ENCODE assay signal across 26 cellular contexts in genomic region chr11:97764605-97765004, GRCh38.
DNase-seq lines count a peak whose midpoint lies in the region; TF ChIP-seq lines count a peak whose summit lies in the region.
"Had no signal": no experiment of that assay in that cellular context is flagged by ENCODE, and none has a peak within 500 bp of the region (broad histone marks: within the 10 kb centered on the region; RNA-seq: fewer than 3 reads in every experiment).

No MANE protein-coding gene starts in this region.

- no peak overlapping the region for H2BK20ac ChIP-seq in H9 (ENCODE audit: low read depth, low read length, poor library complexity, severe bottlenecking)

- no peak overlapping the region for H3K23ac ChIP-seq in H9 (ENCODE audit: insufficient read length, low read depth, low read length)

- no peak for TF ChIP-seq POLR2A in transverse colon (IDR thresholded peaks at IDR 0.05)

- intact Hi-C loops in transverse colon (cut with DNase I; ENCODE audit: low total_unique reads): no loop called here

- H3K79me2 ChIP-seq in H9 (ENCODE audit: insufficient read depth, low read length): no peaks in the 10 kb centered on the region

- H3K27me3 ChIP-seq in H9 (ENCODE audit: insufficient read depth, low read length): no peaks in the 10 kb centered on the region
- no peaks in the 10 kb centered on the region for H3K27me3 ChIP-seq in HUES64 (ENCODE audit: insufficient read depth, low read length)
- H3K27me3 ChIP-seq in iPS-18a (ENCODE audit: control insufficient read depth, insufficient read depth, low read length): no peaks in the 10 kb centered on the region
- no peaks in the 10 kb centered on the region for H3K27me3 ChIP-seq in transverse colon

- H3K27ac ChIP-seq in H9 (ENCODE audit: insufficient read length, low read depth, low read length) (no peak overlapping the region), HUES64 (ENCODE audit: low read depth, low read length) (peak overlapping the region; percentile 41; the same call in 1 of the 2 replicates), iPS-18a (ENCODE audit: low read length) (peak overlapping the region; percentile 7), transverse colon (no peak overlapping the region)

- no peak overlapping the region for H2BK5ac ChIP-seq in H9 (ENCODE audit: insufficient read length, low read length)

- no peak overlapping the region for H3K18ac ChIP-seq in H9 (ENCODE audit: insufficient read length, low read depth, low read length)

- no peak overlapping the region for H2AK5ac ChIP-seq in H9 (ENCODE audit: insufficient read length, low read length)

- H3K27me3 Mint-ChIP-seq in H9 (ENCODE audit: low read depth) (no peaks in the 10 kb centered on the region), brain (peaks cover 2% of the 10 kb centered on the region)
- H3K27me3 Mint-ChIP-seq: CD4-positive, alpha-beta memory T cell; IgD-negative memory B cell had no signal

- no peaks in the 10 kb centered on the region for H4K20me1 ChIP-seq in H9 (ENCODE audit: control insufficient read depth, insufficient read depth, insufficient read length)

- H3K4me1 Mint-ChIP-seq in H9 (peaks cover 10% of the 10 kb centered on the region in 2 experiments), brain (peaks cover 13% of the 10 kb centered on the region)
- H3K4me1 Mint-ChIP-seq: CD4-positive, alpha-beta memory T cell had no signal

- H4K5ac ChIP-seq in H9 (ENCODE audit: insufficient read length, low read depth, low read length): no peak overlapping the region

- H4K8ac ChIP-seq in H9 (replicated peaks; ENCODE audit: insufficient read length, low read depth, low read length): no peak overlapping the region

- no peak overlapping the region for H4K91ac ChIP-seq in H9 (ENCODE audit: insufficient read length, low read depth, low read length)

- H3K4me2 ChIP-seq in H9 (ENCODE audit: insufficient read depth, insufficient read length, low read length): no peak overlapping the region

- no peak overlapping the region for H3K4ac ChIP-seq in H9 (ENCODE audit: low read depth, low read length)

- H3K27ac Mint-ChIP-seq in H9 (peak overlapping the region; percentile 24 to 91 (median 53); a peak in 5 of 7 replicates), brain (peak overlapping the region in 3 of 5 experiments; percentile 26 to 66 (median 43))
- H3K27ac Mint-ChIP-seq: CD4-positive, alpha-beta memory T cell; HFFc6 had no signal

- H3K36me3 ChIP-seq in HUES64 (ENCODE audit: insufficient read depth, low read length) (no peaks in the 10 kb centered on the region), iPS-18a (ENCODE audit: control insufficient read depth, low read depth, low read length) (no peaks in the 10 kb centered on the region), transverse colon (no peaks in the 10 kb centered on the region)

- H3K36me3 Mint-ChIP-seq in H9 (ENCODE audit: insufficient read depth in 1 of 3, low read depth in 3 of 3) (peaks cover 0 to 5% (median 2%) of the 10 kb centered on the region in 3 experiments; a peak in 4 of 7 replicates), brain (no peaks in the 10 kb centered on the region)
- H3K36me3 Mint-ChIP-seq: CD4-positive, alpha-beta memory T cell; IgD-negative memory B cell had no signal

- peaks cover 5% of the 10 kb centered on the region in 2 experiments for H3K9me3 Mint-ChIP-seq in H9
- peaks cover 0 to 3% (median 0%) of the 10 kb centered on the region in 5 experiments for H3K9me3 Mint-ChIP-seq in brain
- H3K9me3 Mint-ChIP-seq: HFFc6 had no signal

- no peak overlapping the region for H2BK15ac ChIP-seq in H9 (ENCODE audit: low read depth, low read length)

- H2AFZ ChIP-seq in H9 (ENCODE audit: low read length): no peak overlapping the region

- H3K79me1 ChIP-seq in H9 (ENCODE audit: insufficient read depth, low read depth, low read length, poor library complexity, severe bottlenecking): no peaks in the 10 kb centered on the region

- H3K14ac ChIP-seq in H9 (ENCODE audit: insufficient read depth, low read length): no peak overlapping the region

- H2BK12ac ChIP-seq in H9 (ENCODE audit: insufficient read length, low read depth, low read length): no peak overlapping the region

- DNase-seq in H9 (no peak), DMS53 treated with DMSO at 0.1 percent for 48 hours (lab: John Stamatoyannopoulos, UW; ENCODE audit: unreplicated experiment) (no peak), DMS79 treated with DMSO at 0.1 percent for 48 hours (lab: John Stamatoyannopoulos, UW) (no peak), transverse colon (no peak)
- DNase-seq in activated CD8-positive, alpha-beta memory T cell treated with anti-CD3 and anti-CD28 coated beads, Interleukin-2, amount 50 U/mL, for 48 hours: no peak
- DNase-seq: C1 segment of cervical spinal cord; CD4-positive, alpha-beta memory T cell; COR-L47; DMS53; EL; GDM1; HFFc6; NCI-H1092 treated with DMSO at 0.1 percent for 48 hours; NCI-H1436; NCI-H187; NCI-H2081 treated with DMSO at 0.1 percent for 48 hours; NCI-H446; NCI-H524 treated with DMSO at 0.1 percent for 48 hours; RPMI8226; SHP77; T-helper 1 cell had no signal

- H3K56ac ChIP-seq in H9 (ENCODE audit: insufficient read length, low read depth, low read length): no peak overlapping the region

- WGBS in H9 (ENCODE audit: extremely low coverage, insufficient read length, low lambda C conversion rate): no CpG with 5 or more reads among the region's 2 CpGs
- 86% methylated on average over 2 of the region's 2 CpGs for WGBS in HUES64
- 64 to 66% methylated on average over 2 of the region's 2 CpGs for WGBS in transverse colon (ENCODE audit: low coverage in 1 of 2), 2 donors

- H2BK120ac ChIP-seq in H9 (ENCODE audit: low read depth, low read length, poor library complexity, severe bottlenecking): no peak overlapping the region

- no peak overlapping the region for H3T11ph ChIP-seq in H9 (ENCODE audit: low read length)

- H3K4me3 ChIP-seq in HUES64 (ENCODE audit: low read length): no peak overlapping the region
- peak overlapping the region; percentile 15 for H3K4me3 ChIP-seq in iPS-18a (ENCODE audit: low read length)
- no peak overlapping the region for H3K4me3 ChIP-seq in transverse colon
- H3K4me3 ChIP-seq: GM12878 had no signal

- in situ Hi-C loops in transverse colon (cut with MboI; ENCODE audit: low pct_ligation_motif_present in 1 of 4, low pct_unique_long_range_greater_than_20kb in 1 of 4, low sequenced_read_pairs in 3 of 4): no loop called here

- no peak for TF ChIP-seq CTCF in H9 (conservative IDR thresholded peaks at IDR 0.05)
- TF ChIP-seq CTCF in brain (conservative IDR thresholded peaks at IDR 0.05): no peak
- no peak for TF ChIP-seq CTCF in transverse colon (IDR thresholded peaks at IDR 0.05)

- H3K9me3 ChIP-seq in H9 (ENCODE audit: control insufficient read depth, low read depth, low read length) (no peaks in the 10 kb centered on the region), HUES64 (ENCODE audit: insufficient read depth, low read depth, low read length) (no peaks in the 10 kb centered on the region), iPS-18a (ENCODE audit: control insufficient read depth, low read depth, low read length) (peaks cover 5% of the 10 kb centered on the region), transverse colon (no peaks in the 10 kb centered on the region)

- TF ChIP-seq EP300 in transverse colon (IDR thresholded peaks at IDR 0.05; ENCODE audit: low read depth): no peak

- H3K9ac ChIP-seq in H9 (ENCODE audit: extremely low read depth, insufficient read length, low read length) (no peak overlapping the region), HUES64 (ENCODE audit: low read depth, low read length) (no peak overlapping the region), iPS-18a (ENCODE audit: low read length) (no peak overlapping the region)

- H3K4me1 ChIP-seq in H9 (ENCODE audit: insufficient read depth, low read length) (no peaks in the 10 kb centered on the region), HUES64 (ENCODE audit: insufficient read depth, low read length) (0 out of 2 replicates have a peak, but pooled peaks cover 11% of the 10 kb centered on the region), iPS-18a (ENCODE audit: control insufficient read depth, low read depth, low read length) (peaks cover 12% of the 10 kb centered on the region), transverse colon (no peaks in the 10 kb centered on the region)

- no peaks in the 10 kb centered on the region for H3K23me2 ChIP-seq in H9 (ENCODE audit: insufficient read length, low read depth, low read length, poor library complexity, severe bottlenecking)

- no peak overlapping the region for H3K4me3 Mint-ChIP-seq in H9
- H3K4me3 Mint-ChIP-seq in brain: no peak overlapping the region
- H3K4me3 Mint-ChIP-seq: CD4-positive, alpha-beta memory T cell; HFFc6; IgD-negative memory B cell had no signal

Comparison
In these comparisons a context has a peak if more than half of its experiments do, and no peak if none do; other contexts are left out.
1. H3K27ac ChIP-seq: peak in HUES64 (single experiment) and iPS-18a (single experiment); none in H9 (single experiment) and transverse colon (0 of 4).